Comparison of ENCODE assay signal across 1 cellular context in genomic region chr2:239264838-239265651, GRCh38.
TF ChIP-seq lines count a peak whose summit lies in the region.

No MANE protein-coding gene starts in this region.

TF ChIP-seq in WTC11, 78 proteins besides CTCF, POLR2A, EP300 and RAD21 (continued from another document):
- TF ChIP-seq PRDM15 (CRISPR knock-in tag; IDR thresholded peaks at IDR 0.05) (no peak), ETV6 (CRISPR knock-in tag; IDR thresholded peaks at IDR 0.05) (no peak), CREM (CRISPR knock-in tag; IDR thresholded peaks at IDR 0.05) (no peak), EMX1 (CRISPR knock-in tag; IDR thresholded peaks at IDR 0.05) (no peak), FOXP4 (CRISPR knock-in tag; IDR thresholded peaks at IDR 0.05) (no peak), ZNF263 (CRISPR knock-in tag; IDR thresholded peaks at IDR 0.05; ENCODE audit: low read depth) (no peak), MLX (CRISPR knock-in tag; IDR thresholded peaks at IDR 0.05) (no peak)
